ENCODE assay signal across 16 cellular contexts in genomic region chr9:126366366-126367011, GRCh38. TPM values are rescaled to one million over a fixed set of nuclear protein-coding genes. Genes with fewer than 3 reads are reported as not detected.
DNase-seq lines count a peak whose midpoint lies in the region; ATAC-seq, FAIRE-seq and TF ChIP-seq lines count a peak whose summit lies in the region.
"Had no signal": no experiment of that assay in that cellular context is flagged by ENCODE, and none has a peak within 500 bp of the region (broad histone marks: within the 10 kb centered on the region; RNA-seq: fewer than 3 reads in every experiment).

No MANE protein-coding gene starts in this region.

- intact Hi-C loops in dorsolateral prefrontal cortex (cut with DNase I) = loop anchor here in 1 of 2 donors (5.0 kb wide), 1 partner anchor 64 kb away; no protein-coding TSS in a partner anchor
- intact Hi-C loops in HepG2 (cut with micrococcal nuclease; ENCODE audit: unreplicated experiment) = no loop called here

- TF ChIP-seq EP300 in HepG2 (IDR thresholded peaks at IDR 0.05; ENCODE audit: low read depth in 2 of 2, low read length in 2 of 2) (no peak), HepG2 (CRISPR knock-in tag; IDR thresholded peaks at IDR 0.05; ENCODE audit: borderline replicate concordance) (no peak)

- peak overlapping the region in 8 of 59 donors; percentile 16 to 33 (median 22) for H3K4me3 ChIP-seq in dorsolateral prefrontal cortex
- no peak overlapping the region for H3K4me3 ChIP-seq in HepG2 (replicated peaks in 1 of 3; ENCODE audit: insufficient read depth in 1 of 3, low read depth in 2 of 3, low read length in 3 of 3)
- H3K4me3 ChIP-seq in stomach smooth muscle (ENCODE audit: low read length in 2 of 2) = peak overlapping the region in 1 of 2 donors; percentile 49
- H3K4me3 ChIP-seq: smooth muscle cell, thyroid gland had no signal

- no peak for TF ChIP-seq RAD21 in HepG2 (CRISPR knock-in tag; IDR thresholded peaks at IDR 0.05)

- H3K27me3 ChIP-seq in dorsolateral prefrontal cortex = no peaks in the 10 kb centered on the region
- H3K27me3 ChIP-seq in HepG2 (ENCODE audit: control insufficient read depth in 1 of 2, insufficient read depth in 2 of 2, low read length in 2 of 2) = no peaks in the 10 kb centered on the region
- H3K27me3 ChIP-seq in stomach smooth muscle (ENCODE audit: control insufficient read depth in 1 of 2, insufficient read depth in 2 of 2, low read length in 2 of 2) = no peaks in the 10 kb centered on the region
- H3K27me3 ChIP-seq: thyroid gland had no signal

- H3K36me3 ChIP-seq in HepG2 (replicated peaks in 1 of 2; ENCODE audit: control insufficient read depth in 1 of 2, insufficient read depth in 2 of 2, low read length in 2 of 2) (peaks cover 2 to 4% of the 10 kb centered on the region in 2 experiments; a peak in 3 of 5 replicates), stomach smooth muscle (ENCODE audit: control insufficient read depth in 2 of 2, insufficient read depth in 2 of 2, low read length in 2 of 2) (no peaks in the 10 kb centered on the region)
- H3K36me3 ChIP-seq: thyroid gland had no signal

- no TSS peak for BruUV-seq in HepG2 (replicated peaks; lab: Mats Ljungman, UMichigan)

- no peak overlapping the region for H2AFZ ChIP-seq in HepG2 (ENCODE audit: low read length)

- no peak for FAIRE-seq in HepG2 (lab: Jason Lieb, UNC)
- FAIRE-seq: islet of Langerhans had no signal

- H3K27ac ChIP-seq in dorsolateral prefrontal cortex (peak overlapping the region; percentile 61 to 99 (median 92)), HepG2 (ENCODE audit: extremely low read length, insufficient read depth, low read length) (no peak overlapping the region), stomach smooth muscle (ENCODE audit: low read length) (peak overlapping the region; percentile 46)
- H3K27ac ChIP-seq: 22Rv1, thyroid gland had no signal

- 97% methylated on average over 13 of the region's 13 CpGs for WGBS in HepG2 (ENCODE audit: low lambda C conversion rate)

- H3K9ac ChIP-seq in HepG2 (ENCODE audit: insufficient read depth, low read depth, low read length) = no peak overlapping the region
- peak overlapping the region in 1 of 2 donors; percentile 47 for H3K9ac ChIP-seq in stomach smooth muscle (ENCODE audit: low read length in 2 of 2)

- no peak for TF ChIP-seq POLR2A in HepG2 (IDR thresholded peaks at IDR 0.05; ENCODE audit: insufficient read depth in 1 of 2, low read depth in 2 of 2, low read length in 2 of 2)

- POLR2A ChIA-PET in HepG2 (lab: Yijun Ruan, JAX) = no interaction called here

- peaks cover 43% of the 10 kb centered on the region for H3K79me2 ChIP-seq in HepG2 (ENCODE audit: insufficient read depth, low read length)

- no peak overlapping the region for H3K4me2 ChIP-seq in HepG2 (ENCODE audit: low read depth, low read length)
- H3K4me2 ChIP-seq: smooth muscle cell had no signal

- in situ Hi-C loops in HepG2 (cut with HindIII; ENCODE audit: extremely low pct_ligation_motif_present, low pct_unique_long_range_greater_than_20kb) = no loop called here

- CTCF ChIA-PET in HepG2 (lab: Yijun Ruan, JAX; ENCODE audit: low intra/inter-chr PET ratio, low total read pairs) = no interaction called here

- ATAC-seq in HepG2 = no peak
- no peak for ATAC-seq in GM21367 (IDR thresholded peaks at IDR 0.05; ENCODE audit: unreplicated experiment)
- ATAC-seq: naive thymus-derived CD8-positive, alpha-beta T cell had no signal

- DNase-seq in DMS79 treated with DMSO at 0.1 percent for 48 hours (lab: John Stamatoyannopoulos, UW) (peak; percentile 27), DMS79 (lab: John Stamatoyannopoulos, UW) (no peak), dorsolateral prefrontal cortex (peak; percentile 37 to 88 (median 74)), HepG2 (ENCODE audit: low spot score) (no peak), NCI-H128 (lab: John Stamatoyannopoulos, UW; ENCODE audit: unreplicated experiment) (no peak), A172 (ENCODE audit: low spot score) (no peak)
- DNase-seq: activated CD4-positive, alpha-beta T cell treated with anti-CD3 and anti-CD28 coated beads, Interleukin-2, amount 50 U/mL, for 1 hour; activated effector memory CD4-positive, alpha-beta T cell treated with anti-CD3 and anti-CD28 coated beads, Interleukin-2, amount 50 U/mL, for 16 hours; central memory CD4-positive, alpha-beta T cell; naive thymus-derived CD8-positive, alpha-beta T cell; thyroid gland had no signal

- H3K4me1 ChIP-seq in HepG2 (ENCODE audit: insufficient read depth, low read length) (peaks cover 14% of the 10 kb centered on the region), stomach smooth muscle (ENCODE audit: control insufficient read depth, insufficient read depth, low read length) (peaks cover 38% of the 10 kb centered on the region)

- H3K9me3 ChIP-seq in HepG2 (ENCODE audit: low read length) (peaks cover 4% of the 10 kb centered on the region), stomach smooth muscle (ENCODE audit: control insufficient read depth in 2 of 2, low read length in 2 of 2) (peaks cover 0 to 3% of the 10 kb centered on the region in 2 donors)
- H3K9me3 ChIP-seq: thyroid gland had no signal

- no peak for TF ChIP-seq CTCF in dorsolateral prefrontal cortex (IDR thresholded peaks at IDR 0.05 in 54 of 56, conservative IDR thresholded peaks at IDR 0.05 in 2 of 56; ENCODE audit: low read depth in 1 of 56, partially characterized antibody in 56 of 56)
- TF ChIP-seq CTCF in HepG2 (CRISPR knock-in tag; IDR thresholded peaks at IDR 0.05) = no peak

- no peaks in the 10 kb centered on the region for H4K20me1 ChIP-seq in HepG2 (ENCODE audit: insufficient read depth, low read length)

TF ChIP-seq in HepG2, 621 proteins besides CTCF, POLR2A, EP300 and RAD21:
- TF ChIP-seq REXO4 (CRISPR knock-in tag; IDR thresholded peaks at IDR 0.05; ENCODE audit: borderline replicate concordance) = no peak
- TF ChIP-seq ATF7 (IDR thresholded peaks at IDR 0.05) = peak; percentile 60
- no peak for TF ChIP-seq ATF7 (CRISPR knock-in tag; IDR thresholded peaks at IDR 0.05)
- TF ChIP-seq CEBPB (IDR thresholded peaks at IDR 0.05; ENCODE audit: borderline replicate concordance, low read depth, low read length) = 0 out of 2 replicates have a peak, but pooled peaks have one; percentile 10

RNA-seq across cellular contexts. Expression of gene MVB12B, which starts 39.9 kb away (rescaled TPM):
- 100 to 1,000 TPM in 23 of 120 experiments, 10 to 100 TPM in 97; 43.4 to 233 (median 75.7) TPM for total RNA-seq in dorsolateral prefrontal cortex
- 26.0 and 30.1 TPM in 2 replicates for total RNA-seq in HepG2 (2016; rRNA removed; fragmentation: Illumina TruSeq; extraction: Trizol)
- 52.4 and 56.2 TPM in 2 replicates for total RNA-seq in HepG2 (2016; cell fraction: cytosol; rRNA removed; fragmentation: Illumina TruSeq; extraction: Trizol; ENCODE audit: low read depth)
- 22.0 and 29.4 TPM in 2 replicates for total RNA-seq in HepG2 (2016; cell fraction: insoluble cytoplasmic fraction; rRNA removed; fragmentation: Illumina TruSeq; extraction: Trizol)
- 19.7 and 20.0 TPM in 2 replicates for total RNA-seq in HepG2 (2016; cell fraction: membrane; rRNA removed; fragmentation: Illumina TruSeq; extraction: Trizol)
- total RNA-seq in HepG2 (2016; cell fraction: nucleus; rRNA removed; fragmentation: Illumina TruSeq; extraction: Trizol) = 43.3 and 49.2 TPM in 2 replicates
- 10.7 and 12.1 TPM in 2 replicates for polyA plus RNA-seq in HepG2 (2011; rRNA removed)
- 9.2 and 11.3 TPM in 2 replicates for polyA plus RNA-seq in HepG2 (2011; cell fraction: cytosol; rRNA removed)
- 13.9 and 18.7 TPM in 2 replicates for polyA plus RNA-seq in HepG2 (2011; cell fraction: nucleus; rRNA removed)
- polyA plus RNA-seq in HepG2 (2012) = 10.0 and 10.4 TPM in 2 replicates
- 2.4 and 3.2 TPM in 2 replicates for polyA plus RNA-seq in HepG2 (2016; cell fraction: cytosol; fragmentation: Illumina TruSeq; extraction: Trizol; ENCODE audit: low read depth)
- polyA plus RNA-seq in HepG2 (2016; cell fraction: insoluble cytoplasmic fraction; fragmentation: Illumina TruSeq; extraction: Trizol; ENCODE audit: low read depth) = 20.2 and 24.6 TPM in 2 replicates
- 7.4 and 7.6 TPM in 2 replicates for polyA plus RNA-seq in HepG2 (2016; cell fraction: membrane; fragmentation: Illumina TruSeq; extraction: Trizol; ENCODE audit: low read depth)
- polyA plus RNA-seq in HepG2 (2016; cell fraction: nucleus; fragmentation: Illumina TruSeq; extraction: Trizol; ENCODE audit: insufficient read depth, low read depth) = 22.4 and 30.0 TPM in 2 replicates
- 1.4 and 38.6 TPM in 2 replicates for polyA minus RNA-seq in HepG2 (2011; rRNA and poly(A)+ RNA removed; ENCODE audit: low replicate concordance)
- polyA minus RNA-seq in HepG2 (2011; cell fraction: cytosol; rRNA and poly(A)+ RNA removed) = 10.4 and 11.3 TPM in 2 replicates
- 43.9 and 48.9 TPM in 2 replicates for polyA minus RNA-seq in HepG2 (2011; cell fraction: nucleus; rRNA and poly(A)+ RNA removed)
- total RNA-seq in A172 (2014; rRNA removed; shearing (Covaris generic)) = 10.7 TPM in 2 replicates

Comparison
In these comparisons a context has a peak if more than half of its experiments do, and no peak if none do; other contexts are left out.
1. DNase-seq: peak in DMS79 treated with DMSO at 0.1 percent for 48 hours (single experiment) and dorsolateral prefrontal cortex (10 of 10); none in DMS79 (single experiment), HepG2 (single experiment), NCI-H128 (single experiment) and A172 (single experiment).